8 cellular contexts compared by ENCODE assay signal in the genomic region with DNA sequence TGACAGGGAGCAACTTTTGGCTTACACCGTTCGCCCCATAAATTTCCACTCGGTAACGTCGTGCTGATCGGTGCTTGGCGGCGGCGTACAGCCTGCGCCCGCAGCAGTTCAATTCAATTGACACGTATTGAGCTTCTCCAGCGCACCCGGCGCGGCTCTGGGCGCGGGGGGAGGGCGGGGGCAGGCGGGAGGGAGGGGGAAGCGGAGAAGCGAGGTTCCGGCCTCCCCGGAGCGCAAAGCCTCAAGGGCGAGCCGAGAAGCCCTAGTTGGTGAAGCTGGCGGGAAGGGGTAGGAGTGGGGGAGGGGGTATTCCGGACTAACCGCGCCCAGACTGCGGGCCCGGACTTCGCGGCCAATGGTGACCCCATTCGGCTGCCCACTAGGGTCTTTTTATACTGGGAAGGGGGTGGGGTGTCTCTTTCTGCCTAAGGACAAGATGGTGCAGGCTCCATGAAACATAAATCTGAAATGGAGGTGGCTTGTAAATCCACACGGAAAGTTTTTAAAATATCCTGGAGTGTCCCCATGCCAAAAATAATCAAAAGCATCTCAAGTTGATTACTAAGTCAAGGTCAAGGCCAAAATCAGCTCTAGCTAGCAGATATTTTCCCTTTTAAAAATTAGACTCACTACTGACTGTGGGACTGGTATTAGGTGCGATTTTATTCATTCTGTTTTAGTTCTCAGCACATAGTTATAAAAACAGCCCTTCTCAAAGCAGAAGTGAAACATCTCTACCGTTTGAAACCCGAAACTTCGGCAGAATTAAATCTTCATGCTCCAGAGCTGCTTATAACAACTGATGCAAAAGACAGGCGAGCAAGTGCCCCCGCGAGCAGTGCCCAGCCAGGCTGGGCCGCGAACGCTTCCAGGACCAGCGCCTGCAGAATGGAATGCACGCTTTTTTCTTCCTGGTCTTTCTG. TPM values are rescaled to one million over a fixed set of nuclear protein-coding genes. Genes with fewer than 3 reads are reported as not detected.
DNase-seq lines count a peak whose midpoint lies in the region; ATAC-seq and TF ChIP-seq lines count a peak whose summit lies in the region.

No MANE protein-coding gene starts in this region.

- H3K4me3 Mint-ChIP-seq in activated CD8-positive, alpha-beta T cell treated with anti-CD3 and anti-CD28 coated beads for 36 hours = peak overlapping the region; percentile 74

- no peak for TF ChIP-seq POLR2A in gastroesophageal sphincter (IDR thresholded peaks at IDR 0.05)

- intact Hi-C loops in activated CD8-positive, alpha-beta T cell treated with anti-CD3 and anti-CD28 coated beads for 36 hours (cut with micrococcal nuclease) = loop anchor here (5.0 to 10.0 kb wide), 3 partner anchors 53 to 85 kb away; no protein-coding TSS in a partner anchor
- intact Hi-C loops in psoas muscle (cut with DNase I) = no loop called here

- H3K27me3 ChIP-seq in gastroesophageal sphincter = no peaks in the 10 kb centered on the region
- peaks cover 0 to 88% (median 0%) of the 10 kb centered on the region in 3 donors for H3K27me3 ChIP-seq in psoas muscle (ENCODE audit: insufficient read depth in 3 of 3, low read length in 2 of 3)

- H3K4me3 ChIP-seq in gastroesophageal sphincter (peak overlapping the region; percentile 77 to 92), psoas muscle (peak overlapping the region; percentile 78)

- H3K9me3 Mint-ChIP-seq in activated CD8-positive, alpha-beta T cell treated with anti-CD3 and anti-CD28 coated beads for 36 hours = no peaks in the 10 kb centered on the region

- peaks cover 6% of the 10 kb centered on the region for H3K36me3 Mint-ChIP-seq in activated CD8-positive, alpha-beta T cell treated with anti-CD3 and anti-CD28 coated beads for 36 hours (ENCODE audit: low read depth)

- H3K27ac ChIP-seq in gastroesophageal sphincter (peak overlapping the region; percentile 84 to 92 (median 90)), psoas muscle (peak overlapping the region; percentile 91)

- TF ChIP-seq CTCF in activated CD8-positive, alpha-beta T cell treated with anti-CD3 and anti-CD28 coated beads for 36 hours (IDR thresholded peaks at IDR 0.05) = no peak
- TF ChIP-seq CTCF in gastroesophageal sphincter (IDR thresholded peaks at IDR 0.05) (no peak), psoas muscle (IDR thresholded peaks at IDR 0.05) (no peak)

- DNase-seq in DMS 273 (lab: John Stamatoyannopoulos, UW; ENCODE audit: unreplicated experiment) = peak; percentile 75
- DNase-seq in DMS 273 treated with DMSO at 0.1 percent for 48 hours (lab: John Stamatoyannopoulos, UW) = no peak
- DNase-seq in NCI-H460 (ENCODE audit: extremely low read depth, low read depth) = peak; percentile 31
- DNase-seq in activated CD8-positive, alpha-beta T cell treated with anti-CD3 and anti-CD28 coated beads for 36 hours = peak; percentile 65
- peak; percentile 46 to 61 for DNase-seq in psoas muscle

- H3K36me3 ChIP-seq in gastroesophageal sphincter (no peaks in the 10 kb centered on the region), psoas muscle (ENCODE audit: insufficient read depth in 1 of 2, low read depth in 1 of 2) (no peaks in the 10 kb centered on the region)

- peaks cover 12% of the 10 kb centered on the region for H3K4me1 Mint-ChIP-seq in activated CD8-positive, alpha-beta T cell treated with anti-CD3 and anti-CD28 coated beads for 36 hours (ENCODE audit: low read depth)

- CTCF ChIA-PET in activated CD8-positive, alpha-beta T cell treated with anti-CD3 and anti-CD28 coated beads for 36 hours (lab: Charles Lee) = no interaction called here

- ATAC-seq in HG02798 (IDR thresholded peaks at IDR 0.05; ENCODE audit: poor library complexity, unreplicated experiment) = peak; percentile 31
- ATAC-seq in activated CD8-positive, alpha-beta T cell treated with anti-CD3 and anti-CD28 coated beads for 36 hours = peak; percentile 25
- no peak for ATAC-seq in gastroesophageal sphincter
- ATAC-seq in psoas muscle = peak in 3 of 4 donors; percentile 14 to 36 (median 26)
- ATAC-seq in GM19455 (IDR thresholded peaks at IDR 0.05; ENCODE audit: unreplicated experiment) = no peak

- no peaks in the 10 kb centered on the region for H3K27me3 Mint-ChIP-seq in activated CD8-positive, alpha-beta T cell treated with anti-CD3 and anti-CD28 coated beads for 36 hours

- WGBS in gastroesophageal sphincter (ENCODE audit: low coverage in 1 of 2), 2 donors = 15 to 18% methylated on average over 12 to 15 of the region's 49 CpGs
- WGBS in psoas muscle, 3 donors = 10 to 37% (median 14%) methylated on average over 20 to 49 of the region's 49 CpGs

- H3K27ac Mint-ChIP-seq in activated CD8-positive, alpha-beta T cell treated with anti-CD3 and anti-CD28 coated beads for 36 hours = peak overlapping the region; percentile 79

- no peaks in the 10 kb centered on the region for H3K9me3 ChIP-seq in gastroesophageal sphincter
- H3K9me3 ChIP-seq in psoas muscle = no peaks in the 10 kb centered on the region

- POLR2A ChIA-PET in activated CD8-positive, alpha-beta T cell treated with anti-CD3 and anti-CD28 coated beads for 36 hours (lab: Charles Lee) = interaction anchor here (0.8 to 4.5 kb wide), 9 partner anchors 9 to 243 kb away, joined by 3 to 32 read pairs (median 4); no protein-coding TSS in a partner anchor

- peaks cover 0 to 25% (median 7%) of the 10 kb centered on the region in 3 donors for H3K4me1 ChIP-seq in gastroesophageal sphincter
- peaks cover 5% of the 10 kb centered on the region for H3K4me1 ChIP-seq in psoas muscle

- no peak for TF ChIP-seq EP300 in gastroesophageal sphincter (IDR thresholded peaks at IDR 0.05)

RNA-seq across cellular contexts. Expression of gene BCOR, which starts 1.5 kb away (rescaled TPM):
- total RNA-seq in NCI-H460 (2014; rRNA removed; shearing (Covaris generic)) = 21.1 and 25.9 TPM in 2 replicates
- 14.8 and 18.2 TPM in 2 replicates for polyA plus RNA-seq in NCI-H460 (2014; cell fraction: nucleus; rRNA removed)
- total RNA-seq in activated CD8-positive, alpha-beta T cell treated with anti-CD3 and anti-CD28 coated beads for 36 hours = 10 to 100 TPM; 38.3 to 39.6 TPM
- total RNA-seq in gastroesophageal sphincter = 10 to 100 TPM; 18.4 to 27.4 (median 21.4) TPM
- total RNA-seq in psoas muscle = 10 to 100 TPM; 18.3 to 24.3 (median 19.6) TPM
- 10 to 100 TPM in 2 of 3 donors, 1 to 10 TPM in 1; 6.4 to 14.2 (median 10.1) TPM for polyA plus RNA-seq in psoas muscle

Comparison
In these comparisons a context has a peak if more than half of its experiments do, and no peak if none do; other contexts are left out.
1. ATAC-seq: peak in HG02798 (single experiment), activated CD8-positive, alpha-beta T cell treated with anti-CD3 and anti-CD28 coated beads for 36 hours (single experiment) and psoas muscle (3 of 4); none in gastroesophageal sphincter (single experiment) and GM19455 (single experiment).